8 cellular contexts compared by ENCODE assay signal in the genomic region with DNA sequence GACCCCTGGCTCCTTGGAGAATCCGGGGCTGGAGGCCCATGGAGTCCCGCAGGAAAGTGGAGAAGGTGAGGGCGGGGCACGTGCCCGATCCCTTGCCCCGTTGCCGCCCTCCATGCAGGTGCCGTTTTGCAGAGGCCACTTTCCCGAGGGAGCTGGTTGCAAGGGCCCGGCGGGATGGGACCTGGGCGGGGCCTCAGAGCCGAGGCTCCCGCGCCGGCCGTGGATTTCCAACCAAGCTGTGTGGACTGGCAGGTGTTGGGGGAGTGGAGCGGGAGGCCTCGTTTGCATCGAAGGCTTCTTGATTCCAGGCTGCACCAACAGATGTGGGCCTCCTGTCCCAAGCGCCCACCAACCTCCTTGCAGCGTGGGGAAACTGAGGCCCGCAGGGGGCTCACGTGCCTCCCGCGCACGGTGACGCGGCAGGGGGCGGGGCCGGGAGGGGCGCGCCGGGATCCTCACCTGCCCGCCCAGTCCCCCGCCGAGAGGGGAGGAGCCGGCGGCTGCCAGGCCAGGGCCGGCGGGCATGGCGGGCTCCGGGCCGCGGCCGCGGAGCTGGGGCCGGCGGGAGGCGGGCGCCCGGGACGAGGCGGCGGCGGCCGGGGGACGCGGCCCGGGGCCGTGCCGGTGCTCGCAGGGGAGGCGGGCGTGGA. TPM values are rescaled to one million over a fixed set of nuclear protein-coding genes. Genes with fewer than 3 reads are reported as not detected.
A peak's percentile ranks its signal among the peaks of the same experiment; 100 is the strongest.
DNase-seq lines count a peak whose midpoint lies in the region; ATAC-seq lines count a peak whose summit lies in the region.

No MANE protein-coding gene starts in this region.

- peak overlapping the region; percentile 91 for H3K27ac Mint-ChIP-seq in stimulated activated effector memory CD8-positive, alpha-beta T cell treated with anti-CD3 and anti-CD28 coated beads, Interleukin-12 subunit alpha, Interleukin-12 subunit beta, amount 100 ng/mL, for 72 hours

- H3K36me3 ChIP-seq in HUES64 (ENCODE audit: insufficient read depth, low read length) (peaks cover 14% of the 10 kb centered on the region), adipocyte (ENCODE audit: control insufficient read depth, insufficient read depth, low read length, severe bottlenecking) (peaks cover 12% of the 10 kb centered on the region), iPS-15b (ENCODE audit: control insufficient read depth, insufficient read depth, low read length) (peaks cover 4% of the 10 kb centered on the region)

- H3K4me3 Mint-ChIP-seq in stimulated activated effector memory CD8-positive, alpha-beta T cell treated with anti-CD3 and anti-CD28 coated beads, Interleukin-12 subunit alpha, Interleukin-12 subunit beta, amount 100 ng/mL, for 72 hours, result peak overlapping the region; percentile 80

- DNase-seq in DMS53 treated with DMSO at 0.1 percent for 48 hours (lab: John Stamatoyannopoulos, UW; ENCODE audit: unreplicated experiment) (peak; percentile 62), adipocyte (ENCODE audit: low read depth) (peak; percentile 56), AML-193 (lab: John Stamatoyannopoulos, UW) (no peak)
- no peak for DNase-seq in stimulated activated effector memory CD8-positive, alpha-beta T cell treated with anti-CD3 and anti-CD28 coated beads, Interleukin-12 subunit alpha, Interleukin-12 subunit beta, amount 100 ng/mL, for 72 hours (ENCODE audit: low spot score in 2 of 2)

- H3K9me3 Mint-ChIP-seq in stimulated activated effector memory CD8-positive, alpha-beta T cell treated with anti-CD3 and anti-CD28 coated beads, Interleukin-12 subunit alpha, Interleukin-12 subunit beta, amount 100 ng/mL, for 72 hours, result no peaks in the 10 kb centered on the region

- H3K9me3 ChIP-seq in HUES64 (ENCODE audit: insufficient read depth, low read depth, low read length) (no peaks in the 10 kb centered on the region), adipocyte (ENCODE audit: control insufficient read depth, low read length) (peaks cover 7% of the 10 kb centered on the region), iPS-15b (ENCODE audit: control insufficient read depth, insufficient read depth, low read length) (no peaks in the 10 kb centered on the region)

- H3K9ac ChIP-seq in HUES64 (ENCODE audit: low read depth, low read length) (peak overlapping the region; percentile 93), adipocyte (ENCODE audit: low read length) (peak overlapping the region; percentile 75), iPS-15b (ENCODE audit: low read depth, low read length) (no peak overlapping the region)

- H3K4me3 ChIP-seq in HUES64 (ENCODE audit: low read length) (peak overlapping the region; percentile 72), adipocyte (ENCODE audit: low read length) (peak overlapping the region; percentile 67), iPS-15b (ENCODE audit: low read depth, low read length) (peak overlapping the region; percentile 48)

- H3K4me1 ChIP-seq in HUES64 (ENCODE audit: insufficient read depth, low read length) (no peaks in the 10 kb centered on the region), adipocyte (ENCODE audit: control insufficient read depth, insufficient read depth, low read length) (no peaks in the 10 kb centered on the region), iPS-15b (ENCODE audit: control insufficient read depth, insufficient read depth, low read length) (no peaks in the 10 kb centered on the region)

- ATAC-seq in stimulated activated effector memory CD8-positive, alpha-beta T cell treated with anti-CD3 and anti-CD28 coated beads, Interleukin-12 subunit alpha, Interleukin-12 subunit beta, amount 100 ng/mL, for 72 hours, result peak; percentile 27
- no peak for ATAC-seq in GM21529 (IDR thresholded peaks at IDR 0.05; ENCODE audit: unreplicated experiment)
- ATAC-seq in HG03095 (IDR thresholded peaks at IDR 0.05; ENCODE audit: unreplicated experiment), result no peak

- no peaks in the 10 kb centered on the region; the same call in 1 of the 2 replicates for H3K27me3 ChIP-seq in HUES64 (ENCODE audit: insufficient read depth, low read length)
- H3K27me3 ChIP-seq in adipocyte (replicated peaks; ENCODE audit: control insufficient read depth, insufficient read depth, low read length), result no peaks in the 10 kb centered on the region
- peaks cover 5% of the 10 kb centered on the region for H3K27me3 ChIP-seq in iPS-15b (ENCODE audit: control insufficient read depth, insufficient read depth, low read length)

- WGBS in HUES64, result 10% methylated on average over 65 of the region's 65 CpGs

- H3K27ac ChIP-seq in HUES64 (ENCODE audit: low read depth, low read length), result no peak overlapping the region

- peaks cover 68% of the 10 kb centered on the region for H3K4me1 Mint-ChIP-seq in stimulated activated effector memory CD8-positive, alpha-beta T cell treated with anti-CD3 and anti-CD28 coated beads, Interleukin-12 subunit alpha, Interleukin-12 subunit beta, amount 100 ng/mL, for 72 hours

- H3K36me3 Mint-ChIP-seq in stimulated activated effector memory CD8-positive, alpha-beta T cell treated with anti-CD3 and anti-CD28 coated beads, Interleukin-12 subunit alpha, Interleukin-12 subunit beta, amount 100 ng/mL, for 72 hours, result peaks cover 59% of the 10 kb centered on the region

RNA-seq across cellular contexts. Expression of a gene that starts 24.9 kb away (rescaled TPM):
- polyA plus RNA-seq in HUES64 (2013, experiment 1 of 2), result 11.2 TPM
- polyA plus RNA-seq in HUES64 (2013, experiment 2 of 2), result 14.6 TPM

RNA-seq across cellular contexts. Expression of a gene that starts 25.8 kb away (rescaled TPM):
- polyA plus RNA-seq in HUES64 (2013, experiment 1 of 2), result 141 TPM
- 132 TPM for polyA plus RNA-seq in HUES64 (2013, experiment 2 of 2)

Comparison
In these comparisons a context has a peak if more than half of its experiments do, and no peak if none do; other contexts are left out.
1. DNase-seq: peak in DMS53 treated with DMSO at 0.1 percent for 48 hours (single experiment) and adipocyte (single experiment); none in stimulated activated effector memory CD8-positive, alpha-beta T cell treated with anti-CD3 and anti-CD28 coated beads, Interleukin-12 subunit alpha, Interleukin-12 subunit beta, amount 100 ng/mL, for 72 hours (0 of 2) and AML-193 (0 of 2).
2. Peak in every context shown above with its lines, with median percentiles within 50 percentile points of each other: H3K4me3 ChIP-seq.